Comparison of ENCODE assay signal across 1 cellular context in the genomic region with DNA sequence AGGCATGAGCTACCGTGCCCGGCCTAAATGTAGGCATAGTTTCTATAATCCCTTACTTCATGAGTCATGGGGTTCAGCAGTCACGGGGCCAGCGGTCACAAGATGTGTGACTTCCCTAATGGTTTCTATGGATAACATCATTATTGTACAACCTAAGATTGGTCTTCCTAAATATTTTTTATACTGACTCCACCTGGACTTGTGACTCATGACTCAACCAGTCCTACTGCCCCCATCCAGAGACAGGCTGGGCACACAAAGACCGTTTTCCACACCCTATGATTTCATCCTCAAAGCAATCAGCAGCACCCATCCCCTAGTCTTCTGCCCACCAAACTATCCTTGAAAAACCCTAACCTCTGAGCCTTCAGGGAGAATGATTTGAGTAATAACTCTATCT.
TF ChIP-seq lines count a peak whose summit lies in the region.

No MANE protein-coding gene starts in this region.

TF ChIP-seq in GM23338, 12 proteins besides CTCF, POLR2A, EP300 and RAD21 (continued from another document):
- TF ChIP-seq STAT1 (IDR thresholded peaks at IDR 0.05; ENCODE audit: unreplicated experiment): no peak
- TF ChIP-seq, protein P1, sequence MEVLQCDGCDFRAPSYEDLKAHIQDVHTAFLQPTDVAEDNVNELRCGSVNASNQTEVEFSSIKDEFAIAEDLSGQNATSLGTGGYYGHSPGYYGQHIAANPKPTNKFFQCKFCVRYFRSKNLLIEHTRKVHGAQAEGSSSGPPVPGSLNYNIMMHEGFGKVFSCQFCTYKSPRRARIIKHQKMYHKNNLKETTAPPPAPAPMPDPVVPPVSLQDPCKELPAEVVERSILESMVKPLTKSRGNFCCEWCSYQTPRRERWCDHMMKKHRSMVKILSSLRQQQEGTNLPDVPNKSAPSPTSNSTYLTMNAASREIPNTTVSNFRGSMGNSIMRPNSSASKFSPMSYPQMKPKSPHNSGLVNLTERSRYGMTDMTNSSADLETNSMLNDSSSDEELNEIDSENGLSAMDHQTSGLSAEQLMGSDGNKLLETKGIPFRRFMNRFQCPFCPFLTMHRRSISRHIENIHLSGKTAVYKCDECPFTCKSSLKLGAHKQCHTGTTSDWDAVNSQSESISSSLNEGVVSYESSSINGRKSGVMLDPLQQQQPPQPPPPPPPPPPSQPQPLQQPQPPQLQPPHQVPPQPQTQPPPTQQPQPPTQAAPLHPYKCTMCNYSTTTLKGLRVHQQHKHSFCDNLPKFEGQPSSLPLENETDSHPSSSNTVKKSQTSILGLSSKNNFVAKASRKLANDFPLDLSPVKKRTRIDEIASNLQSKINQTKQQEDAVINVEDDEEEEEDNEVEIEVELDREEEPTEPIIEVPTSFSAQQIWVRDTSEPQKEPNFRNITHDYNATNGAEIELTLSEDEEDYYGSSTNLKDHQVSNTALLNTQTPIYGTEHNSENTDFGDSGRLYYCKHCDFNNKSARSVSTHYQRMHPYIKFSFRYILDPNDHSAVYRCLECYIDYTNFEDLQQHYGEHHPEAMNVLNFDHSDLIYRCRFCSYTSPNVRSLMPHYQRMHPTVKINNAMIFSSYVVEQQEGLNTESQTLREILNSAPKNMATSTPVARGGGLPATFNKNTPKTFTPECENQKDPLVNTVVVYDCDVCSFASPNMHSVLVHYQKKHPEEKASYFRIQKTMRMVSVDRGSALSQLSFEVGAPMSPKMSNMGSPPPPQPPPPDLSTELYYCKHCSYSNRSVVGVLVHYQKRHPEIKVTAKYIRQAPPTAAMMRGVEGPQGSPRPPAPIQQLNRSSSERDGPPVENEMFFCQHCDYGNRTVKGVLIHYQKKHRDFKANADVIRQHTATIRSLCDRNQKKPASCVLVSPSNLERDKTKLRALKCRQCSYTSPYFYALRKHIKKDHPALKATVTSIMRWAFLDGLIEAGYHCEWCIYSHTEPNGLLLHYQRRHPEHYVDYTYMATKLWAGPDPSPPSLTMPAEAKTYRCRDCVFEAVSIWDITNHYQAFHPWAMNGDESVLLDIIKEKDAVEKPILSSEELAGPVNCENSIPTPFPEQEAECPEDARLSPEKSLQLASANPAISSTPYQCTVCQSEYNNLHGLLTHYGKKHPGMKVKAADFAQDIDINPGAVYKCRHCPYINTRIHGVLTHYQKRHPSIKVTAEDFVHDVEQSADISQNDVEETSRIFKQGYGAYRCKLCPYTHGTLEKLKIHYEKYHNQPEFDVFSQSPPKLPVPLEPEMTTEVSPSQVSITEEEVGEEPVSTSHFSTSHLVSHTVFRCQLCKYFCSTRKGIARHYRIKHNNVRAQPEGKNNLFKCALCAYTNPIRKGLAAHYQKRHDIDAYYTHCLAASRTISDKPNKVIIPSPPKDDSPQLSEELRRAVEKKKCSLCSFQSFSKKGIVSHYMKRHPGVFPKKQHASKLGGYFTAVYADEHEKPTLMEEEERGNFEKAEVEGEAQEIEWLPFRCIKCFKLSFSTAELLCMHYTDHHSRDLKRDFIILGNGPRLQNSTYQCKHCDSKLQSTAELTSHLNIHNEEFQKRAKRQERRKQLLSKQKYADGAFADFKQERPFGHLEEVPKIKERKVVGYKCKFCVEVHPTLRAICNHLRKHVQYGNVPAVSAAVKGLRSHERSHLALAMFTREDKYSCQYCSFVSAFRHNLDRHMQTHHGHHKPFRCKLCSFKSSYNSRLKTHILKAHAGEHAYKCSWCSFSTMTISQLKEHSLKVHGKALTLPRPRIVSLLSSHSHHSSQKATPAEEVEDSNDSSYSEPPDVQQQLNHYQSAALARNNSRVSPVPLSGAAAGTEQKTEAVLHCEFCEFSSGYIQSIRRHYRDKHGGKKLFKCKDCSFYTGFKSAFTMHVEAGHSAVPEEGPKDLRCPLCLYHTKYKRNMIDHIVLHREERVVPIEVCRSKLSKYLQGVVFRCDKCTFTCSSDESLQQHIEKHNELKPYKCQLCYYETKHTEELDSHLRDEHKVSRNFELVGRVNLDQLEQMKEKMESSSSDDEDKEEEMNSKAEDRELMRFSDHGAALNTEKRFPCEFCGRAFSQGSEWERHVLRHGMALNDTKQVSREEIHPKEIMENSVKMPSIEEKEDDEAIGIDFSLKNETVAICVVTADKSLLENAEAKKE (CRISPR knock-in tag; IDR thresholded peaks at IDR 0.05): no peak
- no peak for TF ChIP-seq CREB1 (CRISPR knock-in tag; IDR thresholded peaks at IDR 0.05; ENCODE audit: low read depth)
- TF ChIP-seq, protein P2, sequence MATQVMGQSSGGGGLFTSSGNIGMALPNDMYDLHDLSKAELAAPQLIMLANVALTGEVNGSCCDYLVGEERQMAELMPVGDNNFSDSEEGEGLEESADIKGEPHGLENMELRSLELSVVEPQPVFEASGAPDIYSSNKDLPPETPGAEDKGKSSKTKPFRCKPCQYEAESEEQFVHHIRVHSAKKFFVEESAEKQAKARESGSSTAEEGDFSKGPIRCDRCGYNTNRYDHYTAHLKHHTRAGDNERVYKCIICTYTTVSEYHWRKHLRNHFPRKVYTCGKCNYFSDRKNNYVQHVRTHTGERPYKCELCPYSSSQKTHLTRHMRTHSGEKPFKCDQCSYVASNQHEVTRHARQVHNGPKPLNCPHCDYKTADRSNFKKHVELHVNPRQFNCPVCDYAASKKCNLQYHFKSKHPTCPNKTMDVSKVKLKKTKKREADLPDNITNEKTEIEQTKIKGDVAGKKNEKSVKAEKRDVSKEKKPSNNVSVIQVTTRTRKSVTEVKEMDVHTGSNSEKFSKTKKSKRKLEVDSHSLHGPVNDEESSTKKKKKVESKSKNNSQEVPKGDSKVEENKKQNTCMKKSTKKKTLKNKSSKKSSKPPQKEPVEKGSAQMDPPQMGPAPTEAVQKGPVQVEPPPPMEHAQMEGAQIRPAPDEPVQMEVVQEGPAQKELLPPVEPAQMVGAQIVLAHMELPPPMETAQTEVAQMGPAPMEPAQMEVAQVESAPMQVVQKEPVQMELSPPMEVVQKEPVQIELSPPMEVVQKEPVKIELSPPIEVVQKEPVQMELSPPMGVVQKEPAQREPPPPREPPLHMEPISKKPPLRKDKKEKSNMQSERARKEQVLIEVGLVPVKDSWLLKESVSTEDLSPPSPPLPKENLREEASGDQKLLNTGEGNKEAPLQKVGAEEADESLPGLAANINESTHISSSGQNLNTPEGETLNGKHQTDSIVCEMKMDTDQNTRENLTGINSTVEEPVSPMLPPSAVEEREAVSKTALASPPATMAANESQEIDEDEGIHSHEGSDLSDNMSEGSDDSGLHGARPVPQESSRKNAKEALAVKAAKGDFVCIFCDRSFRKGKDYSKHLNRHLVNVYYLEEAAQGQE (IDR thresholded peaks at IDR 0.05; ENCODE audit: unreplicated experiment): no peak
- TF ChIP-seq, protein P3, sequence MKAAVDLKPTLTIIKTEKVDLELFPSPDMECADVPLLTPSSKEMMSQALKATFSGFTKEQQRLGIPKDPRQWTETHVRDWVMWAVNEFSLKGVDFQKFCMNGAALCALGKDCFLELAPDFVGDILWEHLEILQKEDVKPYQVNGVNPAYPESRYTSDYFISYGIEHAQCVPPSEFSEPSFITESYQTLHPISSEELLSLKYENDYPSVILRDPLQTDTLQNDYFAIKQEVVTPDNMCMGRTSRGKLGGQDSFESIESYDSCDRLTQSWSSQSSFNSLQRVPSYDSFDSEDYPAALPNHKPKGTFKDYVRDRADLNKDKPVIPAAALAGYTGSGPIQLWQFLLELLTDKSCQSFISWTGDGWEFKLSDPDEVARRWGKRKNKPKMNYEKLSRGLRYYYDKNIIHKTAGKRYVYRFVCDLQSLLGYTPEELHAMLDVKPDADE (IDR thresholded peaks at IDR 0.05): no peak
- no peak for TF ChIP-seq POLR2AphosphoS5 (IDR thresholded peaks at IDR 0.05; ENCODE audit: low read depth)
- TF ChIP-seq NANOG (IDR thresholded peaks at IDR 0.05; ENCODE audit: borderline replicate concordance): no peak
- no peak for TF ChIP-seq JUNB (IDR thresholded peaks at IDR 0.05; ENCODE audit: unreplicated experiment)
- TF ChIP-seq ZNF114 (CRISPR knock-in tag; IDR thresholded peaks at IDR 0.05): no peak
- TF ChIP-seq ZNF331 (CRISPR knock-in tag; IDR thresholded peaks at IDR 0.05; ENCODE audit: low read depth): no peak
